Comparison of ENCODE assay signal across 2 cellular contexts in the genomic region with DNA sequence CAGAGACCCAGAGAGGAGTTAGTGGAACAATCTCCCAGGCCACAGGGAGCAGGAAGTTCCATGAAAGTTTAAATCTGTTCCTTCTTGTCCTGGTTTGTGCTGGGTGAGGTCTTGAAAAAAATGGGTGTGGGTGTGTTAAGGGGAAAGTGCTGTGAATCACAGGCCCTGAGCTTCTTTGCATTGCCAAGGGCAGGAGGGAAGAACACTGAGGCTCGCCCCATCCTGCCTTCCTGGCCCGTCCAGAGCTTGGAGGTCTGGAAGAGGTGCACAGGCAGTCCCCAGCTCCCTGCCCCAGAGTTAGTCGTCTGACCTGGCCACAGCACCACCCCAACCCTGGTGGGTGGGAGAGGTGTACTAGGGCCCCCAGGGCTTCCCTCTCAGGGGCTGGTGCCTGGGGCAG.
TF ChIP-seq lines count a peak whose summit lies in the region.

No MANE protein-coding gene starts in this region.

TF ChIP-seq in A549, 52 proteins besides CTCF, POLR2A, EP300 and RAD21:
- TF ChIP-seq SMC3 (IDR thresholded peaks at IDR 0.05) = no peak
- TF ChIP-seq KDM5A (IDR thresholded peaks at IDR 0.05) = no peak
- TF ChIP-seq TP53 (CRISPR knock-in tag; IDR thresholded peaks at IDR 0.05) = no peak
- no peak for TF ChIP-seq HOXB13 (CRISPR knock-in tag; IDR thresholded peaks at IDR 0.05; ENCODE audit: low read depth)
- TF ChIP-seq, protein P1, sequence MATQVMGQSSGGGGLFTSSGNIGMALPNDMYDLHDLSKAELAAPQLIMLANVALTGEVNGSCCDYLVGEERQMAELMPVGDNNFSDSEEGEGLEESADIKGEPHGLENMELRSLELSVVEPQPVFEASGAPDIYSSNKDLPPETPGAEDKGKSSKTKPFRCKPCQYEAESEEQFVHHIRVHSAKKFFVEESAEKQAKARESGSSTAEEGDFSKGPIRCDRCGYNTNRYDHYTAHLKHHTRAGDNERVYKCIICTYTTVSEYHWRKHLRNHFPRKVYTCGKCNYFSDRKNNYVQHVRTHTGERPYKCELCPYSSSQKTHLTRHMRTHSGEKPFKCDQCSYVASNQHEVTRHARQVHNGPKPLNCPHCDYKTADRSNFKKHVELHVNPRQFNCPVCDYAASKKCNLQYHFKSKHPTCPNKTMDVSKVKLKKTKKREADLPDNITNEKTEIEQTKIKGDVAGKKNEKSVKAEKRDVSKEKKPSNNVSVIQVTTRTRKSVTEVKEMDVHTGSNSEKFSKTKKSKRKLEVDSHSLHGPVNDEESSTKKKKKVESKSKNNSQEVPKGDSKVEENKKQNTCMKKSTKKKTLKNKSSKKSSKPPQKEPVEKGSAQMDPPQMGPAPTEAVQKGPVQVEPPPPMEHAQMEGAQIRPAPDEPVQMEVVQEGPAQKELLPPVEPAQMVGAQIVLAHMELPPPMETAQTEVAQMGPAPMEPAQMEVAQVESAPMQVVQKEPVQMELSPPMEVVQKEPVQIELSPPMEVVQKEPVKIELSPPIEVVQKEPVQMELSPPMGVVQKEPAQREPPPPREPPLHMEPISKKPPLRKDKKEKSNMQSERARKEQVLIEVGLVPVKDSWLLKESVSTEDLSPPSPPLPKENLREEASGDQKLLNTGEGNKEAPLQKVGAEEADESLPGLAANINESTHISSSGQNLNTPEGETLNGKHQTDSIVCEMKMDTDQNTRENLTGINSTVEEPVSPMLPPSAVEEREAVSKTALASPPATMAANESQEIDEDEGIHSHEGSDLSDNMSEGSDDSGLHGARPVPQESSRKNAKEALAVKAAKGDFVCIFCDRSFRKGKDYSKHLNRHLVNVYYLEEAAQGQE (IDR thresholded peaks at IDR 0.05) = no peak
- TF ChIP-seq RNF2 (IDR thresholded peaks at IDR 0.05; ENCODE audit: borderline replicate concordance, low read depth) = no peak
- no peak for TF ChIP-seq FOSL2 (IDR thresholded peaks at IDR 0.05)
- TF ChIP-seq FOSL2 (CRISPR knock-in tag; IDR thresholded peaks at IDR 0.05) = no peak
- no peak for TF ChIP-seq CHD4 (IDR thresholded peaks at IDR 0.05; ENCODE audit: borderline replicate concordance)
- no peak for TF ChIP-seq NPAS2 (CRISPR knock-in tag; IDR thresholded peaks at IDR 0.05; ENCODE audit: borderline replicate concordance)
- TF ChIP-seq RCOR1 (IDR thresholded peaks at IDR 0.05; ENCODE audit: low read depth, low read length) = no peak

TF ChIP-seq in IMR-90, 13 proteins besides CTCF, POLR2A, EP300 and RAD21:
- TF ChIP-seq MXI1 (IDR thresholded peaks at IDR 0.05; ENCODE audit: borderline replicate concordance, low read depth, low read length) (no peak), NFE2L2 (IDR thresholded peaks at IDR 0.05; ENCODE audit: low read depth, low read length) (no peak), CEBPB (IDR thresholded peaks at IDR 0.05; ENCODE audit: low read depth, low read length) (no peak), BHLHE40 (IDR thresholded peaks at IDR 0.05; ENCODE audit: low read depth, low read length) (no peak)
- TF ChIP-seq, protein P2, sequence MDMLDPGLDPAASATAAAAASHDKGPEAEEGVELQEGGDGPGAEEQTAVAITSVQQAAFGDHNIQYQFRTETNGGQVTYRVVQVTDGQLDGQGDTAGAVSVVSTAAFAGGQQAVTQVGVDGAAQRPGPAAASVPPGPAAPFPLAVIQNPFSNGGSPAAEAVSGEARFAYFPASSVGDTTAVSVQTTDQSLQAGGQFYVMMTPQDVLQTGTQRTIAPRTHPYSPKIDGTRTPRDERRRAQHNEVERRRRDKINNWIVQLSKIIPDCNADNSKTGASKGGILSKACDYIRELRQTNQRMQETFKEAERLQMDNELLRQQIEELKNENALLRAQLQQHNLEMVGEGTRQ (IDR thresholded peaks at IDR 0.05; ENCODE audit: low read depth, low read length) = no peak
TF ChIP-seq in IMR-90: peak in this region for 0.
